ENCODE assay signal across 35 cellular contexts in genomic region chr3:185864767-185865166, GRCh38. TPM values are rescaled to one million over a fixed set of nuclear protein-coding genes. Genes with fewer than 3 reads are reported as not detected.
DNase-seq lines count a peak whose midpoint lies in the region; ATAC-seq, FAIRE-seq and TF ChIP-seq lines count a peak whose summit lies in the region.
"Had no signal": no experiment of that assay in that cellular context is flagged by ENCODE, and none has a peak within 500 bp of the region (broad histone marks: within the 10 kb centered on the region; RNA-seq: fewer than 3 reads in every experiment).

No MANE protein-coding gene starts in this region.

- no peaks in the 10 kb centered on the region for H3K36me3 Mint-ChIP-seq in neural progenitor cell
- H3K36me3 Mint-ChIP-seq: CD14-positive monocyte; CD4-positive, alpha-beta memory T cell; CD4-positive, CD25-positive, alpha-beta regulatory T cell; CD8-positive, alpha-beta memory T cell; CD8-positive, alpha-beta T cell had no signal

- H3K9me3 ChIP-seq in HepG2 (ENCODE audit: low read length) (no peaks in the 10 kb centered on the region), right lobe of liver (no peaks in the 10 kb centered on the region), adrenal gland (replicated peaks in 1 of 3) (no peaks in the 10 kb centered on the region), neural progenitor cell (ENCODE audit: low read depth) (no peaks in the 10 kb centered on the region)
- H3K9me3 ChIP-seq: A549, BE2C, BLaER1, Caco-2 had no signal

- H3K27ac ChIP-seq in HepG2 (ENCODE audit: extremely low read length, insufficient read depth, low read length) (no peak overlapping the region), right lobe of liver (no peak overlapping the region), adrenal gland (no peak overlapping the region), neural progenitor cell (no peak overlapping the region), substantia nigra (ENCODE audit: low read depth, low read length, poor library complexity, severe bottlenecking) (no peak overlapping the region)
- H3K27ac ChIP-seq: 22Rv1; A549; BLaER1; BLaER1 treated with 17β-estradiol and CSF1 and Interleukin-3, amounts not matched to agents 10 nM and 100 nM; C4-2B had no signal

- DNase-seq in HepG2 (ENCODE audit: low spot score) (no peak), right lobe of liver (no peak), adrenal gland (peak in 4 of 7 donors; percentile 27 to 50 (median 38)), neural progenitor cell (ENCODE audit: low spot score) (no peak), substantia nigra (lab: John Stamatoyannopoulos, UW) (no peak)
- DNase-seq: 8988T; ACHN; AML-193; BE2C; C1 segment of cervical spinal cord; Caco-2; Calu3; CD4-positive, alpha-beta memory T cell; CD4-positive, alpha-beta T cell; CD4-positive, CD25-positive, alpha-beta regulatory T cell; CD8-positive, alpha-beta memory T cell; CD8-positive, alpha-beta T cell; COR-L47; DMS 273 treated with DMSO at 0.1 percent for 48 hours; DMS153; DMS53; DMS79; DMS79 treated with DMSO at 0.1 percent for 48 hours; DND-41; EL had no signal

- H3K4me1 Mint-ChIP-seq in neural progenitor cell = peaks cover 5% of the 10 kb centered on the region
- H3K4me1 Mint-ChIP-seq: B cell; CD14-positive monocyte; CD4-positive, alpha-beta memory T cell; CD4-positive, CD25-positive, alpha-beta regulatory T cell; CD8-positive, alpha-beta memory T cell had no signal

- no peak for FAIRE-seq in HepG2 (lab: Jason Lieb, UNC)
- FAIRE-seq: A204.1, A549, D721Med had no signal

- CTCF ChIA-PET in HepG2 (lab: Yijun Ruan, JAX; ENCODE audit: low intra/inter-chr PET ratio, low total read pairs) = no interaction called here

- no peaks in the 10 kb centered on the region for H3K9me3 Mint-ChIP-seq in neural progenitor cell
- H3K9me3 Mint-ChIP-seq: CD4-positive, alpha-beta memory T cell; CD4-positive, alpha-beta T cell; CD4-positive, CD25-positive, alpha-beta regulatory T cell; CD8-positive, alpha-beta T cell had no signal

- POLR2A ChIA-PET in HepG2 (lab: Yijun Ruan, JAX) = no interaction called here

- no peak overlapping the region for H2AFZ ChIP-seq in HepG2 (ENCODE audit: low read length)
- H2AFZ ChIP-seq in neural progenitor cell (replicated peaks) = no peak overlapping the region

- H3K4me3 ChIP-seq in HepG2 (replicated peaks in 1 of 3; ENCODE audit: insufficient read depth in 1 of 3, low read depth in 2 of 3, low read length in 3 of 3) (no peak overlapping the region), right lobe of liver (no peak overlapping the region), adrenal gland (no peak overlapping the region), neural progenitor cell (no peak overlapping the region)
- H3K4me3 ChIP-seq: A549; BLaER1; BLaER1 treated with 17β-estradiol and CSF1 and Interleukin-3, amounts not matched to agents 10 nM and 100 nM had no signal

- no peak for TF ChIP-seq RAD21 in HepG2 (CRISPR knock-in tag; IDR thresholded peaks at IDR 0.05)

- H3K9ac ChIP-seq in HepG2 (ENCODE audit: insufficient read depth, low read depth, low read length) (no peak overlapping the region), neural progenitor cell (no peak overlapping the region)
- H3K9ac ChIP-seq: BLaER1; BLaER1 treated with 17β-estradiol and CSF1 and Interleukin-3, amounts not matched to agents 10 nM and 100 nM had no signal

- in situ Hi-C loops in HepG2 (cut with HindIII; ENCODE audit: extremely low pct_ligation_motif_present, low pct_unique_long_range_greater_than_20kb) = no loop called here

- WGBS in HepG2 (ENCODE audit: low lambda C conversion rate) = 7% methylated on average over 3 of the region's 3 CpGs
- 47% methylated on average over 3 of the region's 3 CpGs for WGBS in right lobe of liver (ENCODE audit: insufficient coverage, low coverage, low lambda C conversion rate, missing lambda C conversion rate)
- 60 to 71% (median 66%) methylated on average over 3 of the region's 3 CpGs for WGBS in adrenal gland, 4 donors

- TF ChIP-seq EP300 in HepG2 (IDR thresholded peaks at IDR 0.05; ENCODE audit: low read depth in 2 of 2, low read length in 2 of 2) = no peak
- no peak for TF ChIP-seq EP300 in HepG2 (CRISPR knock-in tag; IDR thresholded peaks at IDR 0.05; ENCODE audit: borderline replicate concordance)

- H3K79me2 ChIP-seq in HepG2 (ENCODE audit: insufficient read depth, low read length) (no peaks in the 10 kb centered on the region), neural progenitor cell (ENCODE audit: low read depth) (no peaks in the 10 kb centered on the region)

- H3F3A ChIP-seq in neural progenitor cell (ENCODE audit: low read depth) = no peaks in the 10 kb centered on the region

- H4K20me1 ChIP-seq in HepG2 (ENCODE audit: insufficient read depth, low read length) (no peaks in the 10 kb centered on the region), neural progenitor cell (ENCODE audit: low read depth) (no peaks in the 10 kb centered on the region)
- H4K20me1 ChIP-seq: BLaER1; BLaER1 treated with 17β-estradiol and CSF1 and Interleukin-3, amounts not matched to agents 10 nM and 100 nM had no signal

- TF ChIP-seq POLR2A in HepG2 (IDR thresholded peaks at IDR 0.05; ENCODE audit: insufficient read depth in 1 of 2, low read depth in 2 of 2, low read length in 2 of 2) (no peak), right lobe of liver (IDR thresholded peaks at IDR 0.05) (no peak), adrenal gland (IDR thresholded peaks at IDR 0.05) (no peak)

- peaks cover 2% of the 10 kb centered on the region for H3K27me3 Mint-ChIP-seq in neural progenitor cell (ENCODE audit: insufficient read depth, low read depth)

- intact Hi-C loops in HepG2 (cut with micrococcal nuclease; ENCODE audit: unreplicated experiment) = no loop called here
- intact Hi-C loops in right lobe of liver (cut with DNase I) = no loop called here
- intact Hi-C loops in adrenal gland (cut with DNase I) = no loop called here

- no peak overlapping the region for H3K4me3 Mint-ChIP-seq in neural progenitor cell
- H3K4me3 Mint-ChIP-seq: B cell; CD14-positive monocyte; CD4-positive, alpha-beta memory T cell; CD4-positive, alpha-beta T cell; CD4-positive, CD25-positive, alpha-beta regulatory T cell; CD8-positive, alpha-beta memory T cell; CD8-positive, alpha-beta T cell had no signal

- peaks cover 39% of the 10 kb centered on the region for H3K4me1 ChIP-seq in HepG2 (ENCODE audit: insufficient read depth, low read length)
- no peaks in the 10 kb centered on the region for H3K4me1 ChIP-seq in right lobe of liver
- H3K4me1 ChIP-seq in adrenal gland (replicated peaks in 1 of 2) = no peaks in the 10 kb centered on the region
- peaks cover 10% of the 10 kb centered on the region for H3K4me1 ChIP-seq in neural progenitor cell
- H3K4me1 ChIP-seq: A549; BE2C; BLaER1; BLaER1 treated with 17β-estradiol and CSF1 and Interleukin-3, amounts not matched to agents 10 nM and 100 nM; Caco-2 had no signal

- ATAC-seq in HepG2 (no peak), right lobe of liver (no peak), SK-N-SH treated with all-trans-retinoic acid at 6 μM for 48 hours (no peak)
- ATAC-seq: A549; CD8-positive, alpha-beta T cell had no signal

- H3K4me2 ChIP-seq in HepG2 (ENCODE audit: low read depth, low read length) (no peak overlapping the region), neural progenitor cell (peak overlapping the region; percentile 21)
- H3K4me2 ChIP-seq: A549; BLaER1; BLaER1 treated with 17β-estradiol and CSF1 and Interleukin-3, amounts not matched to agents 10 nM and 100 nM had no signal

- 0 out of 5 replicates have a peak, but pooled peaks cover 0 to 2% of the 10 kb centered on the region in 2 experiments for H3K27me3 ChIP-seq in HepG2 (ENCODE audit: control insufficient read depth in 1 of 2, insufficient read depth in 2 of 2, low read length in 2 of 2)
- H3K27me3 ChIP-seq in right lobe of liver = no peaks in the 10 kb centered on the region
- H3K27me3 ChIP-seq in adrenal gland = no peaks in the 10 kb centered on the region
- no peaks in the 10 kb centered on the region for H3K27me3 ChIP-seq in neural progenitor cell
- H3K27me3 ChIP-seq: BLaER1; BLaER1 treated with 17β-estradiol and CSF1 and Interleukin-3, amounts not matched to agents 10 nM and 100 nM had no signal

- TF ChIP-seq CTCF in HepG2 (CRISPR knock-in tag; IDR thresholded peaks at IDR 0.05) (no peak), right lobe of liver (IDR thresholded peaks at IDR 0.05) (no peak), adrenal gland (IDR thresholded peaks at IDR 0.05) (no peak), neural progenitor cell (IDR thresholded peaks at IDR 0.05) (no peak)

- no peak overlapping the region for H3K27ac Mint-ChIP-seq in neural progenitor cell
- H3K27ac Mint-ChIP-seq: B cell; CD14-positive monocyte; CD4-positive, alpha-beta memory T cell; CD4-positive, alpha-beta T cell; CD4-positive, CD25-positive, alpha-beta regulatory T cell; CD8-positive, alpha-beta memory T cell; CD8-positive, alpha-beta T cell had no signal

- H3K36me3 ChIP-seq in HepG2 (replicated peaks in 1 of 2; ENCODE audit: control insufficient read depth in 1 of 2, insufficient read depth in 2 of 2, low read length in 2 of 2) (no peaks in the 10 kb centered on the region), right lobe of liver (no peaks in the 10 kb centered on the region), adrenal gland (replicated peaks in 1 of 2) (no peaks in the 10 kb centered on the region), neural progenitor cell (no peaks in the 10 kb centered on the region)
- H3K36me3 ChIP-seq: BE2C; BLaER1; BLaER1 treated with 17β-estradiol and CSF1 and Interleukin-3, amounts not matched to agents 10 nM and 100 nM had no signal

- no TSS peak for BruUV-seq in HepG2 (replicated peaks; lab: Mats Ljungman, UMichigan)

RNA-seq across cellular contexts. Expression of gene IGF2BP2, which starts 39.9 kb away (rescaled TPM):
- total RNA-seq in HepG2 (2016; rRNA removed; fragmentation: Illumina TruSeq; extraction: Trizol) (46.0 and 46.3 TPM in 2 replicates), right lobe of liver (1 to 10 TPM in 5 of 6 experiments, under 1 TPM in 1; 0.99 to 3.0 (median 1.8) TPM), adrenal gland (10 to 100 TPM in 6 of 8 donors, 1 to 10 TPM in 2; 7.0 to 26.5 (median 17.9) TPM), neural progenitor cell (ENCODE audit: low replicate concordance) (147 and 152 TPM in 2 replicates)
- 27.3 and 31.8 TPM in 2 replicates for total RNA-seq in HepG2 (2016; cell fraction: cytosol; rRNA removed; fragmentation: Illumina TruSeq; extraction: Trizol; ENCODE audit: low read depth)
- 36.6 and 47.1 TPM in 2 replicates for total RNA-seq in HepG2 (2016; cell fraction: insoluble cytoplasmic fraction; rRNA removed; fragmentation: Illumina TruSeq; extraction: Trizol)
- total RNA-seq in HepG2 (2016; cell fraction: membrane; rRNA removed; fragmentation: Illumina TruSeq; extraction: Trizol) = 57.4 and 59.2 TPM in 2 replicates
- total RNA-seq in HepG2 (2016; cell fraction: nucleus; rRNA removed; fragmentation: Illumina TruSeq; extraction: Trizol) = 59.9 and 71.5 TPM in 2 replicates
- polyA plus RNA-seq in HepG2 (2011; rRNA removed) (6.5 and 9.5 TPM in 2 replicates), adrenal gland (10 to 100 TPM in 2 of 3 donors, 1 to 10 TPM in 1; 8.4 to 24.7 (median 10.5) TPM)
- 3.6 and 6.7 TPM in 2 replicates for polyA plus RNA-seq in HepG2 (2011; cell fraction: cytosol; rRNA removed)
- 29.6 and 44.5 TPM in 2 replicates for polyA plus RNA-seq in HepG2 (2011; cell fraction: nucleus; rRNA removed)
- 93.3 and 101 TPM in 2 replicates for polyA plus RNA-seq in HepG2 (2012)
- polyA plus RNA-seq in HepG2 (2016; cell fraction: cytosol; fragmentation: Illumina TruSeq; extraction: Trizol; ENCODE audit: low read depth) = 22.3 and 25.9 TPM in 2 replicates
- 65.2 and 84.9 TPM in 2 replicates for polyA plus RNA-seq in HepG2 (2016; cell fraction: insoluble cytoplasmic fraction; fragmentation: Illumina TruSeq; extraction: Trizol; ENCODE audit: low read depth)
- polyA plus RNA-seq in HepG2 (2016; cell fraction: membrane; fragmentation: Illumina TruSeq; extraction: Trizol; ENCODE audit: low read depth) = 59.1 and 66.3 TPM in 2 replicates
- 115 and 116 TPM in 2 replicates for polyA plus RNA-seq in HepG2 (2016; cell fraction: nucleus; fragmentation: Illumina TruSeq; extraction: Trizol; ENCODE audit: insufficient read depth, low read depth)
- polyA minus RNA-seq in HepG2 (2011; rRNA and poly(A)+ RNA removed; ENCODE audit: low replicate concordance) = 11.7 TPM in 1 of 2 replicates, not detected in the other
- polyA minus RNA-seq in HepG2 (2011; cell fraction: cytosol; rRNA and poly(A)+ RNA removed) = 13.2 and 23.5 TPM in 2 replicates
- 110 and 124 TPM in 2 replicates for polyA minus RNA-seq in HepG2 (2011; cell fraction: nucleus; rRNA and poly(A)+ RNA removed)
- total RNA-seq: B cell; CD4-positive, alpha-beta memory T cell; CD8-positive, alpha-beta T cell had no signal
- polyA plus RNA-seq: CD4-positive, alpha-beta memory T cell; CD4-positive, CD25-positive, alpha-beta regulatory T cell; CD8-positive, alpha-beta memory T cell had no signal

Comparison
In these comparisons a context has a peak if more than half of its experiments do, and no peak if none do; other contexts are left out.
1. DNase-seq: peak in adrenal gland (4 of 7); none in HepG2 (single experiment), right lobe of liver (0 of 3), neural progenitor cell (single experiment) and substantia nigra (0 of 49).